ENCODE assay signal across 15 cellular contexts in genomic region chr6:100057941-100058340, GRCh38.
"Had no signal": no experiment of that assay in that cellular context is flagged by ENCODE, and none has a peak within 500 bp of the region (broad histone marks: within the 10 kb centered on the region; RNA-seq: fewer than 3 reads in every experiment).

No MANE protein-coding gene starts in this region.

- H3K4me3 ChIP-seq: adrenal gland, gastrocnemius medialis, pancreas had no signal

- H3K27ac ChIP-seq: adrenal gland, gastrocnemius medialis, pancreas, VCaP had no signal

- H3K4me1 ChIP-seq: adrenal gland, gastrocnemius medialis, pancreas had no signal

- H3K36me3 ChIP-seq: adrenal gland, gastrocnemius medialis, pancreas had no signal

- DNase-seq: activated CD4-positive, alpha-beta T cell treated with anti-CD3 and anti-CD28 coated beads for 1 hour; activated CD4-positive, alpha-beta T cell treated with anti-CD3 and anti-CD28 coated beads, Interleukin-2, amount 50 U/mL, for 48 hours; activated naive CD4-positive, alpha-beta T cell treated with anti-CD3 and anti-CD28 coated beads, Interleukin-2, amount 50 U/mL, for 16 hours; adrenal gland; cerebellar nuclear complex; effector memory CD4-positive, alpha-beta T cell; gastrocnemius medialis; midbrain; naive B cell; pancreas; T-cell; T1000 had no signal

- H3K9me3 ChIP-seq: adrenal gland, gastrocnemius medialis, pancreas had no signal

- H3K27me3 ChIP-seq: adrenal gland, gastrocnemius medialis, pancreas had no signal

- ATAC-seq: activated T-helper 17 cell treated with anti-CD3 and anti-CD28 coated beads, Interleukin-2, amount 50 U/mL, for 72 hours; gastrocnemius medialis; pancreas; stimulated activated effector memory CD8-positive, alpha-beta T cell treated with anti-CD3 and anti-CD28 coated beads, Interleukin-12 subunit alpha, Interleukin-12 subunit beta, amount 100 ng/mL, for 72 hours; T-cell had no signal
